Comparison of ENCODE assay signal across 20 cellular contexts in the genomic region with DNA sequence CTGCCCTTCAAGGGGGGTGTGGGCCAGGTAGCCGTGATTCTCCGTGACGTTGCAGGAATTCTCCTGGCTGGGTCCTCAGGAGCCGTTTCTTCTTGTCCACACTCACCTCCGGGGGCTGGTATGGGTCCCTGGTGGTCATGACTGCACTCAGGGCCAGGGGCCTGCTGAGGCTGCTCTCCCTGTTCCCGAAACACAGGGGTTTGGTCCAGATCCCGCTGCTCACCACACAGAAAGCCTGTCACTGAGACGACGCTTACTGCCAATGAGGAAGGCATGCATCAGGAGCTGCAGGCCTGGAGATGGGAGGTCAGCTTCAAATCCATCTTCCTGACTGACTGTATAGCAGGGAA.
DNase-seq lines count a peak whose midpoint lies in the region; ATAC-seq and TF ChIP-seq lines count a peak whose summit lies in the region.
"Had no signal": no experiment of that assay in that cellular context is flagged by ENCODE, and none has a peak within 500 bp of the region (broad histone marks: within the 10 kb centered on the region; RNA-seq: fewer than 3 reads in every experiment).

No MANE protein-coding gene starts in this region.

- H3K4me3 ChIP-seq in right atrium auricular region: no peak overlapping the region
- no peak overlapping the region for H3K4me3 ChIP-seq in upper lobe of right lung

- H3K27me3 Mint-ChIP-seq in activated T-helper 1 cell treated with anti-CD3 and anti-CD28 coated beads, Interleukin-12 subunit alpha, Interleukin-12 subunit beta, Interleukin-2, Interleukin-4 antibody, amounts not matched to agents 30 ng/mL and 10 ng/mL and 1 ng/mL, durations not matched to agents 14 hours and 24 hours and 36 hours (ENCODE audit: insufficient read depth): peaks cover 34% of the 10 kb centered on the region

- H3K27ac Mint-ChIP-seq in activated T-helper 1 cell treated with anti-CD3 and anti-CD28 coated beads, Interleukin-12 subunit alpha, Interleukin-12 subunit beta, Interleukin-2, Interleukin-4 antibody, amounts not matched to agents 30 ng/mL and 10 ng/mL and 1 ng/mL, durations not matched to agents 14 hours and 24 hours and 36 hours: peak overlapping the region; percentile 64
- H3K27ac Mint-ChIP-seq: activated CD8-positive, alpha-beta T cell treated with anti-CD3 and anti-CD28 coated beads, Interleukin-2, amount 10 ng/mL, durations not matched to agents 7 days and 5 days; activated naive CD8-positive, alpha-beta T cell treated with anti-CD3 and anti-CD28 coated beads, Interleukin-2, amount 50 U/mL, for 24 hours; brain; memory B cell; natural killer cell; stimulated activated memory B cell treated with anti-CD40 and anti-IgM and Interleukin-4, amounts not matched to agents 10 μg/mL and 1 μg/mL and 100 μg/mL, for 72 hours had no signal

- no peaks in the 10 kb centered on the region for H3K36me3 ChIP-seq in right atrium auricular region
- H3K36me3 ChIP-seq in upper lobe of right lung: no peaks in the 10 kb centered on the region

- DNase-seq in right atrium auricular region (ENCODE audit: low spot score) (peak; percentile 30), Right ventricle myocardium inferior (ENCODE audit: missing footprints) (no peak), mesenteric fat pad (ENCODE audit: low spot score) (peak; percentile 18), upper lobe of right lung (peak; percentile 46), NCI-H1092 treated with DMSO at 0.1 percent for 48 hours (lab: John Stamatoyannopoulos, UW) (no peak), DMS79 (lab: John Stamatoyannopoulos, UW) (no peak)
- no peak for DNase-seq in activated T-helper 1 cell treated with anti-CD3 and anti-CD28 coated beads, Interleukin-12 subunit alpha, Interleukin-12 subunit beta, Interleukin-2, Interleukin-4 antibody, amounts not matched to agents 30 ng/mL and 10 ng/mL and 1 ng/mL, durations not matched to agents 14 hours and 24 hours and 36 hours (ENCODE audit: low spot score)
- DNase-seq: activated CD8-positive, alpha-beta T cell treated with anti-CD3 and anti-CD28 coated beads, Interleukin-2, amount 10 ng/mL, durations not matched to agents 7 days and 5 days; activated naive CD8-positive, alpha-beta T cell treated with anti-CD3 and anti-CD28 coated beads, Interleukin-2, amount 50 U/mL, for 24 hours; GDM1; glutamatergic neuron; KBM-7; natural killer cell; NCI-H146; NCI-H524 treated with DMSO at 0.1 percent for 48 hours; SW 1271 had no signal

- H3K36me3 Mint-ChIP-seq in activated T-helper 1 cell treated with anti-CD3 and anti-CD28 coated beads, Interleukin-12 subunit alpha, Interleukin-12 subunit beta, Interleukin-2, Interleukin-4 antibody, amounts not matched to agents 30 ng/mL and 10 ng/mL and 1 ng/mL, durations not matched to agents 14 hours and 24 hours and 36 hours (ENCODE audit: low read depth): peaks cover 1% of the 10 kb centered on the region
- H3K36me3 Mint-ChIP-seq: brain; natural killer cell; stimulated activated memory B cell treated with anti-CD40 and anti-IgM and Interleukin-4, amounts not matched to agents 10 μg/mL and 1 μg/mL and 100 μg/mL, for 72 hours had no signal

- intact Hi-C loops in Right ventricle myocardium inferior (cut with DNase I): no loop called here
- intact Hi-C loops in activated T-helper 1 cell treated with anti-CD3 and anti-CD28 coated beads, Interleukin-12 subunit alpha, Interleukin-12 subunit beta, Interleukin-2, Interleukin-4 antibody, amounts not matched to agents 30 ng/mL and 10 ng/mL and 1 ng/mL, durations not matched to agents 14 hours and 24 hours and 36 hours (cut with micrococcal nuclease): loop anchor here (2.0 to 5.0 kb wide), 3 partner anchors 19 to 63 kb away; no protein-coding TSS in a partner anchor
- intact Hi-C loops in upper lobe of right lung (cut with DNase I): no loop called here

- H3K9me3 ChIP-seq in right atrium auricular region: no peaks in the 10 kb centered on the region
- no peaks in the 10 kb centered on the region for H3K9me3 ChIP-seq in upper lobe of right lung

- no peak for ATAC-seq in Right ventricle myocardium inferior
- ATAC-seq in upper lobe of right lung: no peak
- ATAC-seq in GM19351 (IDR thresholded peaks at IDR 0.05; ENCODE audit: unreplicated experiment): no peak
- ATAC-seq: activated CD8-positive, alpha-beta T cell treated with anti-CD3 and anti-CD28 coated beads, Interleukin-2, amount 10 ng/mL, durations not matched to agents 7 days and 5 days; activated naive CD8-positive, alpha-beta T cell treated with anti-CD3 and anti-CD28 coated beads, Interleukin-2, amount 50 U/mL, for 24 hours; natural killer cell; stimulated activated memory B cell treated with anti-CD40 and anti-IgM and Interleukin-4, amounts not matched to agents 10 μg/mL and 1 μg/mL and 100 μg/mL, for 72 hours had no signal

- no peaks in the 10 kb centered on the region for H3K9me3 Mint-ChIP-seq in activated T-helper 1 cell treated with anti-CD3 and anti-CD28 coated beads, Interleukin-12 subunit alpha, Interleukin-12 subunit beta, Interleukin-2, Interleukin-4 antibody, amounts not matched to agents 30 ng/mL and 10 ng/mL and 1 ng/mL, durations not matched to agents 14 hours and 24 hours and 36 hours
- H3K9me3 Mint-ChIP-seq: activated naive CD8-positive, alpha-beta T cell treated with anti-CD3 and anti-CD28 coated beads, Interleukin-2, amount 50 U/mL, for 24 hours; memory B cell; natural killer cell; stimulated activated memory B cell treated with anti-CD40 and anti-IgM and Interleukin-4, amounts not matched to agents 10 μg/mL and 1 μg/mL and 100 μg/mL, for 72 hours had no signal

- no peak overlapping the region for H3K4me3 Mint-ChIP-seq in activated T-helper 1 cell treated with anti-CD3 and anti-CD28 coated beads, Interleukin-12 subunit alpha, Interleukin-12 subunit beta, Interleukin-2, Interleukin-4 antibody, amounts not matched to agents 30 ng/mL and 10 ng/mL and 1 ng/mL, durations not matched to agents 14 hours and 24 hours and 36 hours
- H3K4me3 Mint-ChIP-seq: activated CD8-positive, alpha-beta T cell treated with anti-CD3 and anti-CD28 coated beads, Interleukin-2, amount 10 ng/mL, durations not matched to agents 7 days and 5 days; brain; stimulated activated memory B cell treated with anti-CD40 and anti-IgM and Interleukin-4, amounts not matched to agents 10 μg/mL and 1 μg/mL and 100 μg/mL, for 72 hours had no signal

- H3K4me1 ChIP-seq in right atrium auricular region (no peaks in the 10 kb centered on the region), upper lobe of right lung (no peaks in the 10 kb centered on the region)

- no peak overlapping the region for H3K27ac ChIP-seq in right atrium auricular region
- no peak overlapping the region for H3K27ac ChIP-seq in upper lobe of right lung

- H3K27me3 ChIP-seq in right atrium auricular region (no peaks in the 10 kb centered on the region), upper lobe of right lung (peaks cover 17% of the 10 kb centered on the region)

- peaks cover 16% of the 10 kb centered on the region for H3K4me1 Mint-ChIP-seq in activated T-helper 1 cell treated with anti-CD3 and anti-CD28 coated beads, Interleukin-12 subunit alpha, Interleukin-12 subunit beta, Interleukin-2, Interleukin-4 antibody, amounts not matched to agents 30 ng/mL and 10 ng/mL and 1 ng/mL, durations not matched to agents 14 hours and 24 hours and 36 hours (ENCODE audit: low read depth)

- no peak for TF ChIP-seq CTCF in right atrium auricular region (IDR thresholded peaks at IDR 0.05)
- no peak for TF ChIP-seq CTCF in upper lobe of right lung (IDR thresholded peaks at IDR 0.05)

Comparison
In these comparisons a context has a peak if more than half of its experiments do, and no peak if none do; other contexts are left out.
1. DNase-seq: peak in right atrium auricular region (single experiment), mesenteric fat pad (single experiment) and upper lobe of right lung (single experiment); none in Right ventricle myocardium inferior (single experiment), activated T-helper 1 cell treated with anti-CD3 and anti-CD28 coated beads, Interleukin-12 subunit alpha, Interleukin-12 subunit beta, Interleukin-2, Interleukin-4 antibody, amounts not matched to agents 30 ng/mL and 10 ng/mL and 1 ng/mL, durations not matched to agents 14 hours and 24 hours and 36 hours (single experiment), NCI-H1092 treated with DMSO at 0.1 percent for 48 hours (single experiment) and DMS79 (single experiment).